11 cellular contexts compared by ENCODE assay signal in genomic region chr7:54888736-54889082, GRCh38.
DNase-seq lines count a peak whose midpoint lies in the region; ATAC-seq and TF ChIP-seq lines count a peak whose summit lies in the region.
"Had no signal": no experiment of that assay in that cellular context is flagged by ENCODE, and none has a peak within 500 bp of the region (broad histone marks: within the 10 kb centered on the region; RNA-seq: fewer than 3 reads in every experiment).

No MANE protein-coding gene starts in this region.

- TF ChIP-seq EP300 in gastroesophageal sphincter (IDR thresholded peaks at IDR 0.05) (no peak), neural cell (conservative IDR thresholded peaks at IDR 0.05; ENCODE audit: poor library complexity, severe bottlenecking) (no peak)

- H3K9ac ChIP-seq in neural cell (ENCODE audit: low read length), result peak overlapping the region; percentile 11
- H3K9ac ChIP-seq: BLaER1 had no signal

- H3K27ac ChIP-seq in gastroesophageal sphincter (no peak overlapping the region), neural cell (ENCODE audit: low read length) (no peak overlapping the region)
- H3K27ac ChIP-seq: BLaER1 had no signal

- WGBS in gastroesophageal sphincter (ENCODE audit: low coverage in 1 of 2), 2 donors, result 21% methylated on average over 3 of the region's 12 CpGs; no CpG with 5 or more reads in 1 of the 2 donors

- H3K4me1 ChIP-seq in gastroesophageal sphincter, result peaks cover 0 to 12% (median 0%) of the 10 kb centered on the region in 3 donors
- H3K4me1 ChIP-seq: BLaER1 had no signal

- H3K36me3 ChIP-seq in gastroesophageal sphincter, result no peaks in the 10 kb centered on the region
- H3K36me3 ChIP-seq in neural cell (ENCODE audit: insufficient read depth, low read length), result no peaks in the 10 kb centered on the region
- H3K36me3 ChIP-seq: BLaER1 had no signal

- in situ Hi-C loops in ACHN (cut with HindIII; ENCODE audit: low pct_ligation_motif_present, low pct_unique_long_range_greater_than_20kb, low sequenced_read_pairs), result no loop called here

- H3K9me3 ChIP-seq in gastroesophageal sphincter (no peaks in the 10 kb centered on the region), neural cell (ENCODE audit: low read length) (no peaks in the 10 kb centered on the region)
- H3K9me3 ChIP-seq: BLaER1 had no signal

- H3K27me3 ChIP-seq in gastroesophageal sphincter (no peaks in the 10 kb centered on the region), neural cell (ENCODE audit: insufficient read depth, low read depth, low read length) (no peaks in the 10 kb centered on the region)
- H3K27me3 ChIP-seq: BLaER1 had no signal

- no peak for TF ChIP-seq CTCF in WI38 (IDR thresholded peaks at IDR 0.05; ENCODE audit: low read depth, low read length)
- no peak for TF ChIP-seq CTCF in gastroesophageal sphincter (IDR thresholded peaks at IDR 0.05)
- TF ChIP-seq CTCF in neural cell (IDR thresholded peaks at IDR 0.05; ENCODE audit: poor library complexity, severe bottlenecking), result no peak

- peak overlapping the region; percentile 45 for H3K4me3 ChIP-seq in WI38 (ENCODE audit: low read depth, low read length)
- peak overlapping the region; percentile 31 to 44 for H3K4me3 ChIP-seq in gastroesophageal sphincter
- peak overlapping the region; percentile 57 for H3K4me3 ChIP-seq in neural cell (ENCODE audit: low read length)
- H3K4me3 ChIP-seq: BLaER1 had no signal

- no peaks in the 10 kb centered on the region for H3K79me2 ChIP-seq in neural cell (replicated peaks; ENCODE audit: insufficient read depth, low read length)

- TF ChIP-seq RAD21 in neural cell (conservative IDR thresholded peaks at IDR 0.05), result no peak

- ATAC-seq in gastroesophageal sphincter (no peak), HG02759 (IDR thresholded peaks at IDR 0.05; ENCODE audit: unreplicated experiment) (no peak), HG03196 (IDR thresholded peaks at IDR 0.05; ENCODE audit: unreplicated experiment) (no peak), HG02642 (IDR thresholded peaks at IDR 0.05; ENCODE audit: poor library complexity, unreplicated experiment) (no peak)

- no peaks in the 10 kb centered on the region for H3K9me2 ChIP-seq in neural cell (ENCODE audit: insufficient read depth, low read length)

- no peaks in the 10 kb centered on the region for H3F3A ChIP-seq in neural cell (ENCODE audit: insufficient read depth, low read length, poor library complexity, severe bottlenecking)

- DNase-seq in ACHN (peak; percentile 38), DMS 273 (lab: John Stamatoyannopoulos, UW; ENCODE audit: unreplicated experiment) (no peak)
- DNase-seq: NCI-H446 treated with DMSO at 0.1 percent for 48 hours, T-helper 2 cell had no signal

- H2AFZ ChIP-seq in neural cell (ENCODE audit: low read depth, low read length), result no peak overlapping the region

- H4K20me1 ChIP-seq in neural cell (ENCODE audit: insufficient read depth), result no peaks in the 10 kb centered on the region
- H4K20me1 ChIP-seq: BLaER1 had no signal

- H3K4me2 ChIP-seq in neural cell (ENCODE audit: low read length), result no peak overlapping the region
- H3K4me2 ChIP-seq: BLaER1 had no signal

- TF ChIP-seq POLR2A in gastroesophageal sphincter (IDR thresholded peaks at IDR 0.05), result no peak

TF ChIP-seq in neural cell, 6 proteins besides CTCF, POLR2A, EP300 and RAD21:
- no peak for TF ChIP-seq EZH2 (IDR thresholded peaks at IDR 0.05; ENCODE audit: borderline replicate concordance, insufficient read depth, low read length, poor library complexity, severe bottlenecking)
- no peak for TF ChIP-seq MXI1 (conservative IDR thresholded peaks at IDR 0.05; ENCODE audit: poor library complexity, severe bottlenecking)
- TF ChIP-seq TAF1 (IDR thresholded peaks at IDR 0.05; ENCODE audit: low read depth), result no peak
- no peak for TF ChIP-seq SMC3 (conservative IDR thresholded peaks at IDR 0.05; ENCODE audit: poor library complexity)
- TF ChIP-seq REST (IDR thresholded peaks at IDR 0.05; ENCODE audit: borderline replicate concordance), result no peak
- TF ChIP-seq POLR2AphosphoS5 (IDR thresholded peaks at IDR 0.05), result no peak
TF ChIP-seq in neural cell: peak in this region for 0.
